ENCODE assay signal across 12 cellular contexts in genomic region chr3:53554559-53555511, GRCh38.
A peak's percentile ranks its signal among the peaks of the same experiment; 100 is the strongest.
DNase-seq lines count a peak whose midpoint lies in the region; ATAC-seq and TF ChIP-seq lines count a peak whose summit lies in the region.
"Had no signal": no experiment of that assay in that cellular context is flagged by ENCODE, and none has a peak within 500 bp of the region (broad histone marks: within the 10 kb centered on the region; RNA-seq: fewer than 3 reads in every experiment).

No MANE protein-coding gene starts in this region.

- no peaks in the 10 kb centered on the region for H3K4me1 ChIP-seq in osteoblast (ENCODE audit: insufficient read depth, low read length)
- H3K4me1 ChIP-seq in BE2C: no peaks in the 10 kb centered on the region

- no peak overlapping the region for H3K4me3 ChIP-seq in osteoblast (ENCODE audit: insufficient read depth, low read length)
- H3K4me3 ChIP-seq in BE2C (ENCODE audit: low read depth, low read length): no peak overlapping the region

- H3K79me2 ChIP-seq in osteoblast (ENCODE audit: insufficient read depth, low read length): no peaks in the 10 kb centered on the region

- ATAC-seq in HG02763 (IDR thresholded peaks at IDR 0.05; ENCODE audit: unreplicated experiment): peak; percentile 64
- ATAC-seq: HCT116 had no signal

- no peaks in the 10 kb centered on the region for H3K36me3 Mint-ChIP-seq in MCF 10A (ENCODE audit: insufficient read depth, unreplicated experiment)
- H3K36me3 Mint-ChIP-seq: brain had no signal

- H3K9me3 ChIP-seq in osteoblast (ENCODE audit: low read depth, low read length) (no peaks in the 10 kb centered on the region), BE2C (no peaks in the 10 kb centered on the region)

- no peaks in the 10 kb centered on the region for H4K20me1 ChIP-seq in osteoblast (ENCODE audit: insufficient read depth, low read length)

- POLR2A ChIA-PET in MCF 10A (lab: Yijun Ruan, JAX): no interaction called here

- intact Hi-C loops in MCF 10A (cut with micrococcal nuclease): no loop called here

- peaks cover 28% of the 10 kb centered on the region for H3K27me3 Mint-ChIP-seq in MCF 10A (ENCODE audit: insufficient read depth, unreplicated experiment)
- H3K27me3 Mint-ChIP-seq: brain had no signal

- no peak overlapping the region for H2AFZ ChIP-seq in osteoblast (ENCODE audit: low read length)

- H3K36me3 ChIP-seq in osteoblast (ENCODE audit: insufficient read depth, low read length) (no peaks in the 10 kb centered on the region), BE2C (no peaks in the 10 kb centered on the region)

- no peaks in the 10 kb centered on the region for H3K9me3 Mint-ChIP-seq in MCF 10A (ENCODE audit: unreplicated experiment)

- no peak overlapping the region for H3K27ac ChIP-seq in osteoblast (ENCODE audit: low read depth, low read length)

- no peaks in the 10 kb centered on the region for H3K4me1 Mint-ChIP-seq in MCF 10A (ENCODE audit: insufficient read depth, unreplicated experiment)

- DNase-seq in stimulated activated CD4-positive, alpha-beta T cell treated with anti-CD3 and anti-CD28 coated beads, Interleukin-15, amount 100 ng/mL, for 48 hours (ENCODE audit: low read depth in 2 of 2): peak; percentile 18 to 39
- DNase-seq in stimulated activated CD4-positive, alpha-beta T cell treated with anti-CD3 and anti-CD28 coated beads, Interleukin-4, amount 100 ng/mL, for 1 hour: no peak
- peak; percentile 3 for DNase-seq in NCI-H526 treated with DMSO at 0.1 percent for 48 hours (lab: John Stamatoyannopoulos, UW)
- DNase-seq in osteoblast (ENCODE audit: insufficient read length, low spot score, missing footprints): no peak
- no peak for DNase-seq in BE2C
- DNase-seq in MCF 10A (ENCODE audit: unreplicated experiment): no peak
- no peak for DNase-seq in COLO668 (lab: John Stamatoyannopoulos, UW; ENCODE audit: unreplicated experiment)
- DNase-seq: head of caudate nucleus, T1000 had no signal

- H3K27me3 ChIP-seq in osteoblast (ENCODE audit: insufficient read depth, low read length) (no peaks in the 10 kb centered on the region), BE2C (peaks cover 9% of the 10 kb centered on the region; the same call in 1 of the 2 replicates)

- BruUV-seq in MCF 10A (replicated peaks; lab: Mats Ljungman, UMichigan): no TSS peak

- no peak overlapping the region for H3K27ac Mint-ChIP-seq in MCF 10A (ENCODE audit: low read depth, unreplicated experiment)
- H3K27ac Mint-ChIP-seq: brain had no signal

- H3K4me2 ChIP-seq in osteoblast (ENCODE audit: insufficient read depth, low read length): no peak overlapping the region

- H3K4me3 Mint-ChIP-seq in MCF 10A (ENCODE audit: unreplicated experiment): no peak overlapping the region
- H3K4me3 Mint-ChIP-seq: brain had no signal

- TF ChIP-seq CTCF in osteoblast (IDR thresholded peaks at IDR 0.05; ENCODE audit: extremely low read depth, low read depth, low read length) (no peak), BE2C (IDR thresholded peaks at IDR 0.05; ENCODE audit: low read depth, low read length) (no peak), MCF 10A (IDR thresholded peaks at IDR 0.05; ENCODE audit: unreplicated experiment) (no peak)

- CTCF ChIA-PET in MCF 10A (lab: Yijun Ruan, JAX): no interaction called here

Comparison
In these comparisons a context has a peak if more than half of its experiments do, and no peak if none do; other contexts are left out.
1. DNase-seq: peak in stimulated activated CD4-positive, alpha-beta T cell treated with anti-CD3 and anti-CD28 coated beads, Interleukin-15, amount 100 ng/mL, for 48 hours (2 of 2) and NCI-H526 treated with DMSO at 0.1 percent for 48 hours (single experiment); none in stimulated activated CD4-positive, alpha-beta T cell treated with anti-CD3 and anti-CD28 coated beads, Interleukin-4, amount 100 ng/mL, for 1 hour (single experiment), osteoblast (single experiment), BE2C (single experiment), MCF 10A (single experiment) and COLO668 (single experiment).